In the genomic region with DNA sequence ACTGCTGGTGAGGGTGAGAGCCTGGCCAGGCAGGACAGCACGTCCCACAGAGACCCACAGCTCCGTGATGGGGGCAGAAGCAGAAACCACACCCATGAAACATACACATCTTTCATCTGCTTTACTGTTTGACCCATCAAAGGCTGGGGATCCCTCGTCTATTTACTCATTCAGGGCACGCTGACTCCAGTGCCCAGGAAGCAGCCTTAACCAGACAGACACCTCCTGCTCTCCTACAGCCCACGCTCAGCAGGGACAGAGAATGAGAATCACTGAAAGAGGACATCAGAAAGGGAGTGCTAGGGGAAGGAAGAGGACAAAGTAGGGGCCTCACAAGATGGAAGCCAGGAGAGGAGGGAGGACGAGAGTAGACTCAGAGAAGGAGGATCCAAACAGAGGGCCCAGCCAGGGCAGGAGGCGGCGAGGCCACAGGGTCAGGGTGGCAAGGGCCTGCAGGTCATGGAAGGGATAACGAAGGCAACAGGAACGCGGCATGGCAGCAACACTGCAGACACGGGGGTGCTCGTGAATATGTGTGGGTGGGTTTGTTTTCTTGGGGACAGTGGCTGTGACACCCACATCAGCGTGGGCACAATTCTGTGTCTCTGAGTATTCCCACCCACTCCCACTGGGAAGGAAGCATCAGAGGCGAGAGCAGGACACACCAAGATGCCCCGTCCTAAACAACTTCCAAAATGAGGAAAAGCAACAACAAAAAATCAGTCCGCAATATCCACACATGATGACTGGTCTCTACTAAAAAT, we compare ENCODE assay signal across 20 cellular contexts. TPM values are rescaled to one million over a fixed set of nuclear protein-coding genes. Genes with fewer than 3 reads are reported as not detected.
DNase-seq lines count a peak whose midpoint lies in the region; ATAC-seq, FAIRE-seq and TF ChIP-seq lines count a peak whose summit lies in the region.
"Had no signal": no experiment of that assay in that cellular context is flagged by ENCODE, and none has a peak within 500 bp of the region (broad histone marks: within the 10 kb centered on the region; RNA-seq: fewer than 3 reads in every experiment).

No MANE protein-coding gene starts in this region.

- no peaks in the 10 kb centered on the region for H3K4me1 Mint-ChIP-seq in activated naive CD4-positive, alpha-beta T cell treated with anti-CD3 and anti-CD28 coated beads, Interleukin-2, amount 50 U/mL, for 24 hours
- peaks cover 2% of the 10 kb centered on the region for H3K4me1 Mint-ChIP-seq in activated CD8-positive, alpha-beta T cell treated with anti-CD3 and anti-CD28 coated beads, Interleukin-2, amount 10 ng/mL, durations not matched to agents 7 days and 5 days (ENCODE audit: low read depth)
- H3K4me1 Mint-ChIP-seq in stimulated activated naive B cell treated with anti-CD40 and anti-IgM and Interleukin-4, amounts not matched to agents 10 μg/mL and 1 μg/mL and 100 μg/mL, for 72 hours, result peaks cover 23 to 34% of the 10 kb centered on the region in 2 donors

- H3K9ac ChIP-seq in kidney (ENCODE audit: low read length in 2 of 2), result no peak overlapping the region

- H3K4me3 ChIP-seq in kidney (ENCODE audit: low read length in 2 of 2) (no peak overlapping the region), uterus (no peak overlapping the region)
- H3K4me3 ChIP-seq: MG63, right lobe of liver had no signal

- no peaks in the 10 kb centered on the region for H3K27me3 ChIP-seq in uterus
- H3K27me3 ChIP-seq: MG63, right lobe of liver had no signal

- H3K9me3 ChIP-seq in kidney (ENCODE audit: control insufficient read depth in 1 of 2, low read length in 2 of 2), result no peaks in the 10 kb centered on the region
- H3K9me3 ChIP-seq in uterus, result no peaks in the 10 kb centered on the region
- H3K9me3 ChIP-seq: MG63, right lobe of liver had no signal

- H3K36me3 ChIP-seq in kidney (ENCODE audit: control insufficient read depth in 1 of 2, insufficient read depth in 2 of 2, low read length in 2 of 2) (peaks cover 47 to 60% of the 10 kb centered on the region in 2 donors), uterus (no peaks in the 10 kb centered on the region)

- TF ChIP-seq POLR2A in uterus (IDR thresholded peaks at IDR 0.05), result no peak

- H3K4me1 ChIP-seq in kidney (ENCODE audit: control insufficient read depth in 1 of 2, insufficient read depth in 1 of 2, low read depth in 1 of 2, low read length in 2 of 2) (no peaks in the 10 kb centered on the region), uterus (no peaks in the 10 kb centered on the region)
- H3K4me1 ChIP-seq: right lobe of liver had no signal

- intact Hi-C loops in kidney (cut with DNase I) (no loop called here), uterus (cut with DNase I; ENCODE audit: low total_unique reads) (no loop called here)

- no peak for DNase-seq in activated naive CD4-positive, alpha-beta T cell treated with anti-CD3 and anti-CD28 coated beads, Interleukin-2, amount 50 U/mL, for 16 hours
- no peak for DNase-seq in activated CD8-positive, alpha-beta T cell treated with anti-CD3 and anti-CD28 coated beads, Interleukin-2, amount 10 ng/mL, durations not matched to agents 7 days and 5 days
- DNase-seq in kidney, result peak; percentile 62
- DNase-seq in stimulated activated naive B cell treated with anti-CD40 and anti-IgM and Interleukin-4, amounts not matched to agents 10 μg/mL and 1 μg/mL and 100 μg/mL, for 72 hours, result no peak
- DNase-seq in uterus, result no peak
- DNase-seq in NCI-H1694 (lab: John Stamatoyannopoulos, UW), result no peak
- no peak for DNase-seq in pons (ENCODE audit: low spot score)
- DNase-seq: activated CD4-positive, CD25-positive, alpha-beta regulatory T cell; activated CD8-positive, alpha-beta memory T cell treated with anti-CD3 and anti-CD28 coated beads, Interleukin-2, amount 50 U/mL, for 4 hours; effector memory CD4-positive, alpha-beta T cell; hippocampal formation; mesendoderm; MG63; NCI-H146; NCI-H226; NK-92 treated with Interleukin-12 subunit alpha and Interleukin-12 subunit beta, amount 100 ng/mL, for 24 hours had no signal

- no peaks in the 10 kb centered on the region for H3K27me3 Mint-ChIP-seq in activated naive CD4-positive, alpha-beta T cell treated with anti-CD3 and anti-CD28 coated beads, Interleukin-2, amount 50 U/mL, for 24 hours
- no peaks in the 10 kb centered on the region for H3K27me3 Mint-ChIP-seq in activated CD8-positive, alpha-beta T cell treated with anti-CD3 and anti-CD28 coated beads, Interleukin-2, amount 10 ng/mL, durations not matched to agents 7 days and 5 days (ENCODE audit: low read depth)
- no peaks in the 10 kb centered on the region for H3K27me3 Mint-ChIP-seq in stimulated activated naive B cell treated with anti-CD40 and anti-IgM and Interleukin-4, amounts not matched to agents 10 μg/mL and 1 μg/mL and 100 μg/mL, for 72 hours

- TF ChIP-seq CTCF in kidney (IDR thresholded peaks at IDR 0.05; ENCODE audit: borderline replicate concordance, extremely low read depth, insufficient read depth), result no peak
- no peak for TF ChIP-seq CTCF in uterus (IDR thresholded peaks at IDR 0.05)

- H3K36me3 Mint-ChIP-seq in activated naive CD4-positive, alpha-beta T cell treated with anti-CD3 and anti-CD28 coated beads, Interleukin-2, amount 50 U/mL, for 24 hours, result peaks cover 7% of the 10 kb centered on the region
- H3K36me3 Mint-ChIP-seq in activated CD8-positive, alpha-beta T cell treated with anti-CD3 and anti-CD28 coated beads, Interleukin-2, amount 10 ng/mL, durations not matched to agents 7 days and 5 days (ENCODE audit: low read depth), result peaks cover 66% of the 10 kb centered on the region
- peaks cover 55 to 69% of the 10 kb centered on the region in 2 donors for H3K36me3 Mint-ChIP-seq in stimulated activated naive B cell treated with anti-CD40 and anti-IgM and Interleukin-4, amounts not matched to agents 10 μg/mL and 1 μg/mL and 100 μg/mL, for 72 hours

- H3K27ac ChIP-seq in kidney (ENCODE audit: low read depth in 2 of 2, low read length in 2 of 2) (no peak overlapping the region), uterus (no peak overlapping the region)
- H3K27ac ChIP-seq: right lobe of liver had no signal

- CTCF ChIA-PET in activated CD8-positive, alpha-beta T cell treated with anti-CD3 and anti-CD28 coated beads, Interleukin-2, amount 10 ng/mL, durations not matched to agents 7 days and 5 days (lab: Charles Lee), result interaction anchor here (0.6 kb wide), 1 partner anchor 689 kb away, joined by 3 read pairs; no protein-coding TSS in a partner anchor

- peak overlapping the region; percentile 79 for H3K27ac Mint-ChIP-seq in activated naive CD4-positive, alpha-beta T cell treated with anti-CD3 and anti-CD28 coated beads, Interleukin-2, amount 50 U/mL, for 24 hours
- peak overlapping the region; percentile 56 for H3K27ac Mint-ChIP-seq in activated CD8-positive, alpha-beta T cell treated with anti-CD3 and anti-CD28 coated beads, Interleukin-2, amount 10 ng/mL, durations not matched to agents 7 days and 5 days
- peak overlapping the region; percentile 94 for H3K27ac Mint-ChIP-seq in stimulated activated naive B cell treated with anti-CD40 and anti-IgM and Interleukin-4, amounts not matched to agents 10 μg/mL and 1 μg/mL and 100 μg/mL, for 72 hours

- no peaks in the 10 kb centered on the region for H3K9me3 Mint-ChIP-seq in activated naive CD4-positive, alpha-beta T cell treated with anti-CD3 and anti-CD28 coated beads, Interleukin-2, amount 50 U/mL, for 24 hours
- no peaks in the 10 kb centered on the region for H3K9me3 Mint-ChIP-seq in activated CD8-positive, alpha-beta T cell treated with anti-CD3 and anti-CD28 coated beads, Interleukin-2, amount 10 ng/mL, durations not matched to agents 7 days and 5 days (ENCODE audit: insufficient read depth)
- H3K9me3 Mint-ChIP-seq in stimulated activated naive B cell treated with anti-CD40 and anti-IgM and Interleukin-4, amounts not matched to agents 10 μg/mL and 1 μg/mL and 100 μg/mL, for 72 hours, result no peaks in the 10 kb centered on the region

- ATAC-seq in activated CD8-positive, alpha-beta T cell treated with anti-CD3 and anti-CD28 coated beads, Interleukin-2, amount 10 ng/mL, durations not matched to agents 7 days and 5 days, result no peak
- no peak for ATAC-seq in stimulated activated naive B cell treated with anti-CD40 and anti-IgM and Interleukin-4, amounts not matched to agents 10 μg/mL and 1 μg/mL and 100 μg/mL, for 72 hours (replicated peaks)
- ATAC-seq: right lobe of liver, Right ventricle myocardium inferior had no signal

- POLR2A ChIA-PET in activated CD8-positive, alpha-beta T cell treated with anti-CD3 and anti-CD28 coated beads, Interleukin-2, amount 10 ng/mL, durations not matched to agents 7 days and 5 days (lab: Charles Lee), result no interaction called here

- no peak for FAIRE-seq in kidney (lab: Jason Lieb, UNC)
- FAIRE-seq: urothelium cell line had no signal

- H3K4me3 Mint-ChIP-seq in activated naive CD4-positive, alpha-beta T cell treated with anti-CD3 and anti-CD28 coated beads, Interleukin-2, amount 50 U/mL, for 24 hours, result no peak overlapping the region
- no peak overlapping the region for H3K4me3 Mint-ChIP-seq in activated CD8-positive, alpha-beta T cell treated with anti-CD3 and anti-CD28 coated beads, Interleukin-2, amount 10 ng/mL, durations not matched to agents 7 days and 5 days
- H3K4me3 Mint-ChIP-seq in stimulated activated naive B cell treated with anti-CD40 and anti-IgM and Interleukin-4, amounts not matched to agents 10 μg/mL and 1 μg/mL and 100 μg/mL, for 72 hours, result no peak overlapping the region

RNA-seq across cellular contexts. Expression of a gene that starts 15.4 kb away (rescaled TPM):
- total RNA-seq in activated CD8-positive, alpha-beta T cell treated with anti-CD3 and anti-CD28 coated beads, Interleukin-2, amount 10 ng/mL, durations not matched to agents 7 days and 5 days, result 10 to 100 TPM; 82.0 to 82.9 TPM
- total RNA-seq in kidney (76.3 TPM), uterus (10 to 100 TPM; 40.1 to 76.9 (median 51.8) TPM)
- 37.9 TPM for polyA plus RNA-seq in kidney (ENCODE audit: insufficient read depth, low read depth, low replicate concordance)
